In the genomic region with DNA sequence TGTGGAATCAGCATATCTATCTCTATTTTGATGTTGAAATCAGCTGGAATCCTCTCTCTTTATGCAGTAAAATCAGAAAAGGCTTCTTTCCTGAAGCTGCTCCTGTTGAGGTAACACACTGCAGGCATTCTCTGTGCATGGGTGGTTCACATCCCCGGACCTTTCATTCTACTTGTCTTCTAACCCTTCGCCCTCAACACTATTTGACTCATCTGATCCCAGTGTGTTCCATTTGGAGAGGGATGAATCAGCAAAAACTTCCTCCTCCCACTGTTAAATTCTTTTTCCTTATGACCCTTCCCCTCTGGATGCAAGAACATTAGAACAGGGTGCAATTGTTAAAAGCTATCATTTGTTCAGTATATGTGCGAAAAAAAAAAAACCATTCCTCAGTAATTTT, we compare ENCODE assay signal across 30 cellular contexts.
"Had no signal": no experiment of that assay in that cellular context is flagged by ENCODE, and none has a peak within 500 bp of the region (broad histone marks: within the 10 kb centered on the region; RNA-seq: fewer than 3 reads in every experiment).

No MANE protein-coding gene starts in this region.

- H3K4me1 ChIP-seq: breast epithelium, left lung, parathyroid adenoma, upper lobe of left lung, vagina had no signal

- H3K4me3 Mint-ChIP-seq: activated CD4-positive, alpha-beta T cell treated with anti-CD3 and anti-CD28 coated beads, Interleukin-2, amount 10 ng/mL, durations not matched to agents 7 days and 5 days; activated CD8-positive, alpha-beta T cell treated with anti-CD3 and anti-CD28 coated beads for 36 hours; activated T-cell treated with anti-CD3 and anti-CD28 coated beads, Interleukin-2, amount 50 U/mL, for 4 hours; activated T-helper 17 cell treated with anti-CD3 and anti-CD28 coated beads, Interleukin-2, amount 50 U/mL, for 72 hours; central memory CD8-positive, alpha-beta T cell; mesothelial cell of epicardium; naive B cell; nephron progenitor cell; stimulated activated effector memory CD8-positive, alpha-beta T cell treated with anti-CD3 and anti-CD28 coated beads, Interleukin-12 subunit alpha, Interleukin-12 subunit beta, amount 100 ng/mL, for 72 hours; stimulated activated naive CD8-positive, alpha-beta T cell treated with anti-CD3 and anti-CD28 coated beads, Interleukin-15, Interleukin-2, amounts not matched to agents 100 ng/mL and 50 ng/mL, for 24 hours; T-helper 17 cell had no signal

- H3K36me3 Mint-ChIP-seq: mesothelial cell of epicardium; naive B cell; stimulated activated effector memory CD8-positive, alpha-beta T cell treated with anti-CD3 and anti-CD28 coated beads, Interleukin-12 subunit alpha, Interleukin-12 subunit beta, amount 100 ng/mL, for 72 hours had no signal

- H3K4me3 ChIP-seq: breast epithelium, esophagus muscularis mucosa, left lung, skin epidermis, upper lobe of left lung, vagina had no signal

- H3K9me3 Mint-ChIP-seq: activated CD4-positive, alpha-beta T cell treated with anti-CD3 and anti-CD28 coated beads, Interleukin-2, amount 10 ng/mL, durations not matched to agents 7 days and 5 days; activated CD8-positive, alpha-beta T cell treated with anti-CD3 and anti-CD28 coated beads for 36 hours; activated T-cell treated with anti-CD3 and anti-CD28 coated beads, Interleukin-2, amount 50 U/mL, for 4 hours; activated T-helper 17 cell treated with anti-CD3 and anti-CD28 coated beads, Interleukin-2, amount 50 U/mL, for 72 hours; stimulated activated effector memory CD8-positive, alpha-beta T cell treated with anti-CD3 and anti-CD28 coated beads, Interleukin-12 subunit alpha, Interleukin-12 subunit beta, amount 100 ng/mL, for 72 hours; stimulated activated naive CD8-positive, alpha-beta T cell treated with anti-CD3 and anti-CD28 coated beads, Interleukin-15, Interleukin-2, amounts not matched to agents 100 ng/mL and 50 ng/mL, for 24 hours had no signal

- H3K27me3 ChIP-seq: breast epithelium, esophagus muscularis mucosa, left lung, upper lobe of left lung, vagina had no signal

- H3K79me2 ChIP-seq: parathyroid adenoma had no signal

- H3K36me3 ChIP-seq: breast epithelium, esophagus muscularis mucosa, left lung, upper lobe of left lung, vagina had no signal

- ATAC-seq: activated CD8-positive, alpha-beta T cell treated with anti-CD3 and anti-CD28 coated beads for 36 hours; activated T-cell treated with anti-CD3 and anti-CD28 coated beads, Interleukin-2, amount 50 U/mL, for 4 hours; activated T-helper 17 cell treated with anti-CD3 and anti-CD28 coated beads, Interleukin-2, amount 50 U/mL, for 72 hours; left lung; right cardiac atrium; stimulated activated effector memory CD8-positive, alpha-beta T cell treated with anti-CD3 and anti-CD28 coated beads, Interleukin-12 subunit alpha, Interleukin-12 subunit beta, amount 100 ng/mL, for 72 hours; T-helper 17 cell had no signal

- DNase-seq: activated CD4-positive, alpha-beta T cell treated with anti-CD3 and anti-CD28 coated beads for 1 hour; activated CD4-positive, alpha-beta T cell treated with anti-CD3 and anti-CD28 coated beads, Interleukin-2, amount 10 ng/mL, durations not matched to agents 7 days and 5 days; activated CD8-positive, alpha-beta T cell treated with anti-CD3 and anti-CD28 coated beads for 36 hours; activated gamma-delta T cell treated with Interleukin-2 at 50 U/mL for 16 hours; activated naive CD4-positive, alpha-beta T cell treated with anti-CD3 and anti-CD28 coated beads, Interleukin-2, amount 50 U/mL, for 16 hours; activated T-cell treated with anti-CD3 and anti-CD28 coated beads, Interleukin-2, amount 50 U/mL, for 4 hours; amygdala; dermis blood vessel endothelial cell; effector CD4-positive, alpha-beta T cell; glutamatergic neuron; left lung; naive B cell; nephron progenitor cell; right cardiac atrium; stimulated activated CD4-positive, alpha-beta T cell treated with anti-CD3 and anti-CD28 coated beads, Interleukin-12 subunit alpha, Interleukin-12 subunit beta, amount 100 ng/mL, for 4 hours; stimulated activated CD4-positive, alpha-beta T cell treated with anti-CD3 and anti-CD28 coated beads, Interleukin-4, amount 100 ng/mL, for 1 hour; substantia nigra; T-helper 17 cell; T1000; upper lobe of left lung had no signal

- H3K27ac ChIP-seq: breast epithelium, esophagus muscularis mucosa, left lung, parathyroid adenoma, skin epidermis, upper lobe of left lung, vagina had no signal

- H3K27ac Mint-ChIP-seq: activated CD4-positive, alpha-beta T cell treated with anti-CD3 and anti-CD28 coated beads, Interleukin-2, amount 10 ng/mL, durations not matched to agents 7 days and 5 days; activated CD8-positive, alpha-beta T cell treated with anti-CD3 and anti-CD28 coated beads for 36 hours; activated T-helper 17 cell treated with anti-CD3 and anti-CD28 coated beads, Interleukin-2, amount 50 U/mL, for 72 hours; mesothelial cell of epicardium; naive B cell; nephron progenitor cell; stimulated activated effector memory CD8-positive, alpha-beta T cell treated with anti-CD3 and anti-CD28 coated beads, Interleukin-12 subunit alpha, Interleukin-12 subunit beta, amount 100 ng/mL, for 72 hours; stimulated activated naive CD8-positive, alpha-beta T cell treated with anti-CD3 and anti-CD28 coated beads, Interleukin-15, Interleukin-2, amounts not matched to agents 100 ng/mL and 50 ng/mL, for 24 hours; T-helper 17 cell had no signal

- H3K27me3 Mint-ChIP-seq: activated CD4-positive, alpha-beta T cell treated with anti-CD3 and anti-CD28 coated beads, Interleukin-2, amount 10 ng/mL, durations not matched to agents 7 days and 5 days; activated CD8-positive, alpha-beta T cell treated with anti-CD3 and anti-CD28 coated beads for 36 hours; activated T-helper 17 cell treated with anti-CD3 and anti-CD28 coated beads, Interleukin-2, amount 50 U/mL, for 72 hours; central memory CD8-positive, alpha-beta T cell; stimulated activated naive CD8-positive, alpha-beta T cell treated with anti-CD3 and anti-CD28 coated beads, Interleukin-15, Interleukin-2, amounts not matched to agents 100 ng/mL and 50 ng/mL, for 24 hours had no signal

- H2AFZ ChIP-seq: parathyroid adenoma had no signal

- H3K4me1 Mint-ChIP-seq: activated CD4-positive, alpha-beta T cell treated with anti-CD3 and anti-CD28 coated beads, Interleukin-2, amount 10 ng/mL, durations not matched to agents 7 days and 5 days; activated T-helper 17 cell treated with anti-CD3 and anti-CD28 coated beads, Interleukin-2, amount 50 U/mL, for 72 hours; central memory CD8-positive, alpha-beta T cell; mesothelial cell of epicardium; naive B cell; nephron progenitor cell; stimulated activated effector memory CD8-positive, alpha-beta T cell treated with anti-CD3 and anti-CD28 coated beads, Interleukin-12 subunit alpha, Interleukin-12 subunit beta, amount 100 ng/mL, for 72 hours; T-helper 17 cell had no signal
